Comparison of ENCODE assay signal across 15 cellular contexts in genomic region chr10:35352508-35352907, GRCh38. TPM values are rescaled to one million over a fixed set of nuclear protein-coding genes. Genes with fewer than 3 reads are reported as not detected.
DNase-seq lines count a peak whose midpoint lies in the region; ATAC-seq lines count a peak whose summit lies in the region.
"Had no signal": no experiment of that assay in that cellular context is flagged by ENCODE, and none has a peak within 500 bp of the region (broad histone marks: within the 10 kb centered on the region; RNA-seq: fewer than 3 reads in every experiment).

No MANE protein-coding gene starts in this region.

- no peaks in the 10 kb centered on the region for H3K9me3 Mint-ChIP-seq in activated CD4-positive, alpha-beta T cell treated with anti-CD3 and anti-CD28 coated beads, Interleukin-2, amount 10 ng/mL, durations not matched to agents 7 days and 5 days
- H3K9me3 Mint-ChIP-seq in activated CD8-positive, alpha-beta T cell treated with anti-CD3 and anti-CD28 coated beads, Interleukin-2, amount 10 ng/mL, durations not matched to agents 7 days and 5 days (ENCODE audit: insufficient read depth): no peaks in the 10 kb centered on the region
- no peaks in the 10 kb centered on the region for H3K9me3 Mint-ChIP-seq in natural killer cell treated with Interleukin-12 subunit alpha and Interleukin-12 subunit beta and Interleukin-15 and Interleukin-18, amount 100 ng/mL, for 72 hours

- DNase-seq in activated CD4-positive, alpha-beta T cell treated with anti-CD3 and anti-CD28 coated beads, Interleukin-2, amount 10 ng/mL, durations not matched to agents 7 days and 5 days: peak; percentile 29
- no peak for DNase-seq in activated CD4-positive, alpha-beta T cell treated with anti-CD3 and anti-CD28 coated beads for 4 hours
- peak; percentile 65 for DNase-seq in activated CD8-positive, alpha-beta T cell treated with anti-CD3 and anti-CD28 coated beads, Interleukin-2, amount 10 ng/mL, durations not matched to agents 7 days and 5 days
- peak; percentile 76 for DNase-seq in natural killer cell treated with Interleukin-12 subunit alpha and Interleukin-12 subunit beta and Interleukin-15 and Interleukin-18, amount 100 ng/mL, for 72 hours (ENCODE audit: low spot score)
- no peak for DNase-seq in NCI-H774 (lab: John Stamatoyannopoulos, UW)
- no peak for DNase-seq in NCI-H1930 (lab: John Stamatoyannopoulos, UW)
- DNase-seq: DMS79; effector CD8-positive, alpha-beta T cell; foreskin melanocyte; NCI-H1436 treated with DMSO at 0.1 percent for 48 hours; NCI-H524 treated with DMSO at 0.1 percent for 48 hours; stimulated activated CD8-positive, alpha-beta memory T cell treated with anti-CD3 and anti-CD28 coated beads, Interleukin-4, amount 100 ng/mL, for 48 hours; T1000 had no signal

- H3K4me3 Mint-ChIP-seq in activated CD4-positive, alpha-beta T cell treated with anti-CD3 and anti-CD28 coated beads, Interleukin-2, amount 10 ng/mL, durations not matched to agents 7 days and 5 days: peak overlapping the region; percentile 16
- H3K4me3 Mint-ChIP-seq in activated CD8-positive, alpha-beta T cell treated with anti-CD3 and anti-CD28 coated beads, Interleukin-2, amount 10 ng/mL, durations not matched to agents 7 days and 5 days: peak overlapping the region; percentile 57
- peak overlapping the region; percentile 91 for H3K4me3 Mint-ChIP-seq in natural killer cell treated with Interleukin-12 subunit alpha and Interleukin-12 subunit beta and Interleukin-15 and Interleukin-18, amount 100 ng/mL, for 72 hours

- H3K27ac Mint-ChIP-seq in activated CD4-positive, alpha-beta T cell treated with anti-CD3 and anti-CD28 coated beads, Interleukin-2, amount 10 ng/mL, durations not matched to agents 7 days and 5 days: no peak overlapping the region
- peak overlapping the region; percentile 73 for H3K27ac Mint-ChIP-seq in activated CD8-positive, alpha-beta T cell treated with anti-CD3 and anti-CD28 coated beads, Interleukin-2, amount 10 ng/mL, durations not matched to agents 7 days and 5 days
- peak overlapping the region; percentile 70 to 81 for H3K27ac Mint-ChIP-seq in natural killer cell treated with Interleukin-12 subunit alpha and Interleukin-12 subunit beta and Interleukin-15 and Interleukin-18, amount 100 ng/mL, for 72 hours

- H3K27me3 Mint-ChIP-seq in activated CD4-positive, alpha-beta T cell treated with anti-CD3 and anti-CD28 coated beads, Interleukin-2, amount 10 ng/mL, durations not matched to agents 7 days and 5 days: no peaks in the 10 kb centered on the region
- H3K27me3 Mint-ChIP-seq in activated CD8-positive, alpha-beta T cell treated with anti-CD3 and anti-CD28 coated beads, Interleukin-2, amount 10 ng/mL, durations not matched to agents 7 days and 5 days (ENCODE audit: low read depth): no peaks in the 10 kb centered on the region
- no peaks in the 10 kb centered on the region for H3K27me3 Mint-ChIP-seq in natural killer cell treated with Interleukin-12 subunit alpha and Interleukin-12 subunit beta and Interleukin-15 and Interleukin-18, amount 100 ng/mL, for 72 hours

- POLR2A ChIA-PET in activated CD4-positive, alpha-beta T cell treated with anti-CD3 and anti-CD28 coated beads, Interleukin-2, amount 10 ng/mL, durations not matched to agents 7 days and 5 days (lab: Charles Lee): no interaction called here
- POLR2A ChIA-PET in activated CD8-positive, alpha-beta T cell treated with anti-CD3 and anti-CD28 coated beads, Interleukin-2, amount 10 ng/mL, durations not matched to agents 7 days and 5 days (lab: Charles Lee): no interaction called here

- ATAC-seq in HG03196 (IDR thresholded peaks at IDR 0.05; ENCODE audit: unreplicated experiment): peak; percentile 33
- ATAC-seq in activated CD8-positive, alpha-beta T cell treated with anti-CD3 and anti-CD28 coated beads, Interleukin-2, amount 10 ng/mL, durations not matched to agents 7 days and 5 days: peak; percentile 63
- ATAC-seq in natural killer cell treated with Interleukin-12 subunit alpha and Interleukin-12 subunit beta and Interleukin-15 and Interleukin-18, amount 100 ng/mL, for 72 hours: peak; percentile 72 to 73
- ATAC-seq in GM21390 (IDR thresholded peaks at IDR 0.05; ENCODE audit: unreplicated experiment): no peak

- peaks cover 7% of the 10 kb centered on the region for H3K36me3 Mint-ChIP-seq in activated CD4-positive, alpha-beta T cell treated with anti-CD3 and anti-CD28 coated beads, Interleukin-2, amount 10 ng/mL, durations not matched to agents 7 days and 5 days (ENCODE audit: low read depth)
- peaks cover 13% of the 10 kb centered on the region for H3K36me3 Mint-ChIP-seq in activated CD8-positive, alpha-beta T cell treated with anti-CD3 and anti-CD28 coated beads, Interleukin-2, amount 10 ng/mL, durations not matched to agents 7 days and 5 days (ENCODE audit: low read depth)
- H3K36me3 Mint-ChIP-seq in natural killer cell treated with Interleukin-12 subunit alpha and Interleukin-12 subunit beta and Interleukin-15 and Interleukin-18, amount 100 ng/mL, for 72 hours: no peaks in the 10 kb centered on the region

- H3K4me1 Mint-ChIP-seq in activated CD4-positive, alpha-beta T cell treated with anti-CD3 and anti-CD28 coated beads, Interleukin-2, amount 10 ng/mL, durations not matched to agents 7 days and 5 days: peaks cover 76% of the 10 kb centered on the region
- H3K4me1 Mint-ChIP-seq in activated CD8-positive, alpha-beta T cell treated with anti-CD3 and anti-CD28 coated beads, Interleukin-2, amount 10 ng/mL, durations not matched to agents 7 days and 5 days (ENCODE audit: low read depth): peaks cover 76% of the 10 kb centered on the region
- peaks cover 83 to 88% of the 10 kb centered on the region in 2 donors for H3K4me1 Mint-ChIP-seq in natural killer cell treated with Interleukin-12 subunit alpha and Interleukin-12 subunit beta and Interleukin-15 and Interleukin-18, amount 100 ng/mL, for 72 hours (ENCODE audit: low read depth in 2 of 2)

- CTCF ChIA-PET in activated CD4-positive, alpha-beta T cell treated with anti-CD3 and anti-CD28 coated beads, Interleukin-2, amount 10 ng/mL, durations not matched to agents 7 days and 5 days (lab: Charles Lee): interaction anchor here (1.3 to 1.7 kb wide), 2 partner anchors 8 to 226 kb away, joined by 3 to 4 read pairs; no protein-coding TSS in a partner anchor
- CTCF ChIA-PET in activated CD8-positive, alpha-beta T cell treated with anti-CD3 and anti-CD28 coated beads, Interleukin-2, amount 10 ng/mL, durations not matched to agents 7 days and 5 days (lab: Charles Lee): interaction anchor here (0.6 to 2.2 kb wide), 6 partner anchors 11 to 227 kb away, joined by 3 to 9 read pairs (median 3); no protein-coding TSS in a partner anchor

RNA-seq across cellular contexts. Expression of gene CCNY, which starts 16.2 kb away (rescaled TPM):
- total RNA-seq in activated CD4-positive, alpha-beta T cell treated with anti-CD3 and anti-CD28 coated beads, Interleukin-2, amount 10 ng/mL, durations not matched to agents 7 days and 5 days: 10 to 100 TPM; 67.4 to 76.4 TPM
- total RNA-seq in activated CD8-positive, alpha-beta T cell treated with anti-CD3 and anti-CD28 coated beads, Interleukin-2, amount 10 ng/mL, durations not matched to agents 7 days and 5 days: 10 to 100 TPM; 55.6 to 64.1 TPM
- total RNA-seq in natural killer cell treated with Interleukin-12 subunit alpha and Interleukin-12 subunit beta and Interleukin-15 and Interleukin-18, amount 100 ng/mL, for 72 hours: 10 to 100 TPM; 54.9 to 60.8 TPM

Comparison
In these comparisons a context has a peak if more than half of its experiments do, and no peak if none do; other contexts are left out.
1. DNase-seq: peak in activated CD4-positive, alpha-beta T cell treated with anti-CD3 and anti-CD28 coated beads, Interleukin-2, amount 10 ng/mL, durations not matched to agents 7 days and 5 days (single experiment), activated CD8-positive, alpha-beta T cell treated with anti-CD3 and anti-CD28 coated beads, Interleukin-2, amount 10 ng/mL, durations not matched to agents 7 days and 5 days (single experiment) and natural killer cell treated with Interleukin-12 subunit alpha and Interleukin-12 subunit beta and Interleukin-15 and Interleukin-18, amount 100 ng/mL, for 72 hours (single experiment); none in activated CD4-positive, alpha-beta T cell treated with anti-CD3 and anti-CD28 coated beads for 4 hours (0 of 2), NCI-H774 (single experiment) and NCI-H1930 (0 of 2).
2. H3K4me3 Mint-ChIP-seq: peak in every context shown above with its lines; median percentile 91 in natural killer cell treated with Interleukin-12 subunit alpha and Interleukin-12 subunit beta and Interleukin-15 and Interleukin-18, amount 100 ng/mL, for 72 hours; 57 in activated CD8-positive, alpha-beta T cell treated with anti-CD3 and anti-CD28 coated beads, Interleukin-2, amount 10 ng/mL, durations not matched to agents 7 days and 5 days; 16 in activated CD4-positive, alpha-beta T cell treated with anti-CD3 and anti-CD28 coated beads, Interleukin-2, amount 10 ng/mL, durations not matched to agents 7 days and 5 days.